In the genomic region with DNA sequence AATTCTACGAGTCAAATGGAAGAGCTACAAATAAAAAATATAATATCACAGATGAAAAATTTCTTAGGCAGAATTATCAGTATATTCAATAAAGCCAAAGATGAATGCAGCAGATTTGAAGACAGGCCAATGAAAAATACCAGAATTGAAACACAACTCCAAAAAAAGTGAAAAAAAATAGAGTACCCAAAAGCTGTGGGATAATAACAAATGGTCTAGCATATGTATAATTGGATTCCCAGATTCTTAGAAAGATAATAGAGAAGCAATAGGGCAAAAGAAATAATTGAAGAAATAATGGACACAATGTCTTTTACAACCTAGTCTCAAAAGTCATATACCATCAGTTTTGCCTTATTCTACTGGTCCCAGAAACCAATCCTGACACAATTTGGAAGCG, we compare ENCODE assay signal across 31 cellular contexts.
"Had no signal": no experiment of that assay in that cellular context is flagged by ENCODE, and none has a peak within 500 bp of the region (broad histone marks: within the 10 kb centered on the region; RNA-seq: fewer than 3 reads in every experiment).

No MANE protein-coding gene starts in this region.

- H3K9me3 Mint-ChIP-seq: activated B cell treated with CpG ODN at 0.5 μM for 24 hours; activated CD8-positive, alpha-beta T cell treated with anti-CD3 and anti-CD28 coated beads for 36 hours; activated naive CD4-positive, alpha-beta T cell treated with anti-CD3 and anti-CD28 coated beads, Interleukin-2, amount 50 U/mL, for 24 hours; activated naive CD8-positive, alpha-beta T cell treated with anti-CD3 and anti-CD28 coated beads, Interleukin-2, amount 50 U/mL, for 24 hours; activated T-helper 17 cell treated with anti-CD3 and anti-CD28 coated beads, Interleukin-2, amount 50 U/mL, for 72 hours; effector memory CD8-positive, alpha-beta T cell had no signal

- H3K4me3 ChIP-seq: adrenal gland, body of pancreas, esophagus muscularis mucosa, gastrocnemius medialis, heart left ventricle had no signal

- H3K9me3 ChIP-seq: body of pancreas had no signal

- H3K27ac Mint-ChIP-seq: activated B cell treated with CpG ODN at 0.5 μM for 24 hours; activated CD8-positive, alpha-beta T cell treated with anti-CD3 and anti-CD28 coated beads for 36 hours; activated naive CD4-positive, alpha-beta T cell treated with anti-CD3 and anti-CD28 coated beads for 36 hours; activated naive CD4-positive, alpha-beta T cell treated with anti-CD3 and anti-CD28 coated beads, Interleukin-2, amount 50 U/mL, for 24 hours; activated naive CD8-positive, alpha-beta T cell treated with anti-CD3 and anti-CD28 coated beads for 36 hours; activated naive CD8-positive, alpha-beta T cell treated with anti-CD3 and anti-CD28 coated beads, Interleukin-2, amount 50 U/mL, for 24 hours; activated T-helper 17 cell treated with anti-CD3 and anti-CD28 coated beads, Interleukin-2, amount 50 U/mL, for 72 hours; effector memory CD8-positive, alpha-beta T cell; T-helper 1 cell treated with Interleukin-12 subunit alpha and Interleukin-12 subunit beta and Interleukin-4 antibody, amounts not matched to agents 30 μg/mL and 1 μg/mL, for 36 hours; T-helper 2 cell treated with Interferon-gamma antibody and Interleukin-4, amounts not matched to agents 5 μg/mL and 100 μg/mL, for 36 hours had no signal

- H3K4me3 Mint-ChIP-seq: activated B cell treated with CpG ODN at 0.5 μM for 24 hours; activated CD8-positive, alpha-beta T cell treated with anti-CD3 and anti-CD28 coated beads for 36 hours; activated naive CD4-positive, alpha-beta T cell treated with anti-CD3 and anti-CD28 coated beads for 36 hours; activated naive CD8-positive, alpha-beta T cell treated with anti-CD3 and anti-CD28 coated beads for 36 hours; activated naive CD8-positive, alpha-beta T cell treated with anti-CD3 and anti-CD28 coated beads, Interleukin-2, amount 50 U/mL, for 24 hours; activated T-cell treated with anti-CD3 and anti-CD28 coated beads, Interleukin-2, amount 50 U/mL, for 4 hours; activated T-helper 17 cell treated with anti-CD3 and anti-CD28 coated beads, Interleukin-2, amount 50 U/mL, for 72 hours; effector memory CD8-positive, alpha-beta T cell; T-helper 1 cell treated with Interleukin-12 subunit alpha and Interleukin-12 subunit beta and Interleukin-4 antibody, amounts not matched to agents 30 μg/mL and 1 μg/mL, for 36 hours; T-helper 2 cell treated with Interferon-gamma antibody and Interleukin-4, amounts not matched to agents 5 μg/mL and 100 μg/mL, for 36 hours had no signal

- DNase-seq: activated B cell treated with CpG ODN at 0.5 μM for 24 hours; activated CD4-positive, alpha-beta T cell treated with anti-CD3 and anti-CD28 coated beads for 48 hours; activated CD4-positive, alpha-beta T cell treated with anti-CD3 and anti-CD28 coated beads, Interleukin-2, amount 50 U/mL, for 1 hour; activated CD4-positive, alpha-beta T cell treated with anti-CD3 and anti-CD28 coated beads, Interleukin-2, amount 50 U/mL, for 48 hours; activated CD8-positive, alpha-beta memory T cell treated with anti-CD3 and anti-CD28 coated beads for 24 hours; activated CD8-positive, alpha-beta T cell treated with anti-CD3 and anti-CD28 coated beads for 36 hours; activated effector memory CD4-positive, alpha-beta T cell treated with Interleukin-2 at 50 U/mL for 16 hours; activated naive CD4-positive, alpha-beta T cell treated with anti-CD3 and anti-CD28 coated beads for 36 hours; activated naive CD8-positive, alpha-beta T cell treated with anti-CD3 and anti-CD28 coated beads for 36 hours; activated naive CD8-positive, alpha-beta T cell treated with anti-CD3 and anti-CD28 coated beads, Interleukin-2, amount 50 U/mL, for 24 hours; activated T-cell treated with anti-CD3 and anti-CD28 coated beads, Interleukin-2, amount 50 U/mL, for 4 hours; adrenal gland; amygdala; aorta; body of pancreas; caudate nucleus; cortex of kidney; dermis blood vessel endothelial cell; effector CD4-positive, alpha-beta T cell; effector memory CD8-positive, alpha-beta T cell; foreskin keratinocyte; gastrocnemius medialis; glutamatergic neuron; heart left ventricle; T1000; WERI-Rb-1 had no signal

- H3K27me3 ChIP-seq: adrenal gland, body of pancreas, esophagus muscularis mucosa, foreskin keratinocyte, gastrocnemius medialis, heart left ventricle had no signal

- H3K4me1 ChIP-seq: foreskin keratinocyte had no signal

- H3K27me3 Mint-ChIP-seq: activated B cell treated with CpG ODN at 0.5 μM for 24 hours; activated CD8-positive, alpha-beta T cell treated with anti-CD3 and anti-CD28 coated beads for 36 hours; activated naive CD4-positive, alpha-beta T cell treated with anti-CD3 and anti-CD28 coated beads, Interleukin-2, amount 50 U/mL, for 24 hours; activated naive CD8-positive, alpha-beta T cell treated with anti-CD3 and anti-CD28 coated beads for 36 hours; activated T-helper 17 cell treated with anti-CD3 and anti-CD28 coated beads, Interleukin-2, amount 50 U/mL, for 72 hours; effector memory CD8-positive, alpha-beta T cell had no signal
